8 cellular contexts compared by ENCODE assay signal in the genomic region with DNA sequence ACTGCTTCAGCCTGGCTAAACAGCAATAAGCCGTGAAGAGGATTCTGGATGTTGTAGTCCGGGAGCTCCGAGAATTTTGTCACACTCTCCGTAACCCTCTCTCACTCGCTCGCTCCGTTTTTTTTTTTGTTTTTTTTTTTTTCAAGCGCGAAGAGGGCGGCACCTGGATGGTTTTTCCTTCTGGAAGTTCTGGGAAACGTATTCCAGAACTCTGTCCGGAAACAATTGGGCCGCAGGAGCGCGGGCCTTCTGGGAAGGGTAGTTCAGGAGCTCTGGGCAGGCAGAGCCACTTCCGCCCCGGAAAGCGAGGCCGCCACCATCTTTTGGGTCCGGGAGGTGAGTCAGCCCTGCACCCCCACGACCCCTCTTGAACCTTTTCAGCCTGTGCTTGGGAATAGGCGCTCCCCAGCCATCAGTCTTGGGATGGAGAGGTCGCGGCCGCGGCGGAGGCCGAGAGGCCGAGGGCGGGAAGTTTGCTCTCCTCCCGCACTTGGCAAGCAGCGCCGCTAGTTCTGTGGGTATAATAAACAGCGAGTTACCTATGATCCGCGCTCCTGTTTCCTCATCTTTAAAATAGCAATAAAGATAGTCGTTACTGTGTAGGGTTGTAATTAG. TPM values are rescaled to one million over a fixed set of nuclear protein-coding genes. Genes with fewer than 3 reads are reported as not detected.
DNase-seq lines count a peak whose midpoint lies in the region; ATAC-seq and TF ChIP-seq lines count a peak whose summit lies in the region.

A gene (plus strand): TSS at position 283 of the 615 bp plus-strand sequence. CDS start 5,261 bp downstream, outside the sequence.

- H3K27me3 Mint-ChIP-seq in progenitor cell of endocrine pancreas: no peaks in the 10 kb centered on the region

- H3K4me1 ChIP-seq in ascending aorta (no peaks in the 10 kb centered on the region), upper lobe of right lung (peaks cover 10% of the 10 kb centered on the region)

- H3K36me3 ChIP-seq in ascending aorta: peaks cover 9 to 30% of the 10 kb centered on the region in 2 donors
- H3K36me3 ChIP-seq in upper lobe of right lung: peaks cover 17% of the 10 kb centered on the region

- H3K27ac Mint-ChIP-seq in progenitor cell of endocrine pancreas: peak within 1 kb of the TSS; percentile 95

- ATAC-seq in HG02610 (IDR thresholded peaks at IDR 0.05; ENCODE audit: unreplicated experiment) (peak; percentile 85), left ventricle myocardium superior (peak; percentile 97), upper lobe of right lung (peak; percentile 99)

- H3K4me3 ChIP-seq in GM08714 (ENCODE audit: low read length) (peak within 1 kb of the TSS; percentile 99), ascending aorta (peak within 1 kb of the TSS; percentile 70 to 71), upper lobe of right lung (peak within 1 kb of the TSS; percentile 90)

- intact Hi-C loops in ascending aorta (cut with DNase I): loop anchor here (1.0 to 5.0 kb wide), 9 partner anchors 48 to 277 kb away; a partner anchor contains a TSS
- intact Hi-C loops in left ventricle myocardium superior (cut with micrococcal nuclease): no loop called here
- intact Hi-C loops in upper lobe of right lung (cut with DNase I): no loop called here

- H3K27me3 ChIP-seq in ascending aorta: no peaks in the 10 kb centered on the region
- H3K27me3 ChIP-seq in upper lobe of right lung: no peaks in the 10 kb centered on the region

- peak within 1 kb of the TSS; percentile 73 to 78 for H3K27ac ChIP-seq in ascending aorta
- peak within 1 kb of the TSS; percentile 85 for H3K27ac ChIP-seq in upper lobe of right lung

- peak; percentile 89 for DNase-seq in NCI-H146 treated with DMSO at 0.1 percent for 48 hours (lab: John Stamatoyannopoulos, UW; ENCODE audit: unreplicated experiment)
- DNase-seq in T-helper 22 cell (ENCODE audit: low read depth): peak; percentile 65
- DNase-seq in ascending aorta (ENCODE audit: low spot score in 2 of 2): peak; percentile 71 to 97
- DNase-seq in left ventricle myocardium superior: peak; percentile 94
- DNase-seq in progenitor cell of endocrine pancreas (ENCODE audit: low spot score, unreplicated experiment): peak; percentile 66
- DNase-seq in upper lobe of right lung: peak; percentile 95

- H3K9me3 ChIP-seq in ascending aorta (peaks cover 2 to 27% of the 10 kb centered on the region in 2 donors), upper lobe of right lung (no peaks in the 10 kb centered on the region)

- peaks cover 13% of the 10 kb centered on the region for H3K36me3 Mint-ChIP-seq in progenitor cell of endocrine pancreas (ENCODE audit: insufficient read depth)

- peak within 1 kb of the TSS; percentile 93 for H3K4me3 Mint-ChIP-seq in progenitor cell of endocrine pancreas (ENCODE audit: low read depth)

- peaks cover 9% of the 10 kb centered on the region for H3K4me1 Mint-ChIP-seq in progenitor cell of endocrine pancreas (ENCODE audit: low read depth)

- no peaks in the 10 kb centered on the region for H3K9me3 Mint-ChIP-seq in progenitor cell of endocrine pancreas (ENCODE audit: low read depth)

- TF ChIP-seq CTCF in ascending aorta (IDR thresholded peaks at IDR 0.05) (no peak), progenitor cell of endocrine pancreas (IDR thresholded peaks at IDR 0.05; ENCODE audit: unreplicated experiment) (no peak), upper lobe of right lung (IDR thresholded peaks at IDR 0.05) (no peak)

RNA-seq across cellular contexts. Expression of the gene that starts here (rescaled TPM):
- total RNA-seq in ascending aorta (7.1 TPM), left ventricle myocardium superior (11.5 TPM), progenitor cell of endocrine pancreas (32.0 and 38.9 TPM in 2 replicates), upper lobe of right lung (17.0 TPM)

Comparison
In these comparisons a context has a peak if more than half of its experiments do, and no peak if none do; other contexts are left out.
1. Peak in every context shown above with its lines: DNase-seq, ATAC-seq, H3K4me3 ChIP-seq and H3K27ac ChIP-seq.